Comparison of ENCODE assay signal across 1 cellular context in genomic region chr19:44951179-44952159, GRCh38.
A peak's percentile ranks its signal among the peaks of the same experiment; 100 is the strongest.
TF ChIP-seq lines count a peak whose summit lies in the region.

No MANE protein-coding gene starts in this region.

TF ChIP-seq in H1, 55 proteins besides CTCF, POLR2A, EP300 and RAD21:
- TF ChIP-seq BCL11A (IDR thresholded peaks at IDR 0.05; ENCODE audit: low read depth in 2 of 2, low read length in 2 of 2) (no peak), HDAC2 (IDR thresholded peaks at IDR 0.05; ENCODE audit: borderline replicate concordance in 1 of 2, low read depth in 2 of 2, low read length in 2 of 2) (no peak), YY1 (IDR thresholded peaks at IDR 0.05; ENCODE audit: low read depth, low read length) (0 out of 2 replicates have a peak, but pooled peaks have one; percentile 27), KDM1A (IDR thresholded peaks at IDR 0.05; ENCODE audit: borderline replicate concordance, low read length) (peak; percentile 73; the same call in 1 of the 2 replicates), SIN3A (conservative IDR thresholded peaks at IDR 0.05 in 1 of 2, IDR thresholded peaks at IDR 0.05 in 1 of 2; ENCODE audit: low read depth in 1 of 2, low read length in 2 of 2) (no peak)
